9 cellular contexts compared by ENCODE assay signal in genomic region chr17:2087597-2088211, GRCh38. TPM values are rescaled to one million over a fixed set of nuclear protein-coding genes. Genes with fewer than 3 reads are reported as not detected.
DNase-seq lines count a peak whose midpoint lies in the region; ATAC-seq and TF ChIP-seq lines count a peak whose summit lies in the region.
"Had no signal": no experiment of that assay in that cellular context is flagged by ENCODE, and none has a peak within 500 bp of the region (broad histone marks: within the 10 kb centered on the region; RNA-seq: fewer than 3 reads in every experiment).

No MANE protein-coding gene starts in this region.

- H3K9me3 Mint-ChIP-seq in HFFc6 = no peaks in the 10 kb centered on the region

- peaks cover 97% of the 10 kb centered on the region for H3K4me1 Mint-ChIP-seq in HFFc6 (ENCODE audit: low read depth)

- TF ChIP-seq CTCF in HFFc6 (IDR thresholded peaks at IDR 0.05) (no peak), parathyroid adenoma (IDR thresholded peaks at IDR 0.05) (no peak)

- H3K9me3 ChIP-seq in parathyroid adenoma (ENCODE audit: control insufficient read depth, low read length) = no peaks in the 10 kb centered on the region
- H3K9me3 ChIP-seq: mucosa of descending colon had no signal

- H3K36me3 ChIP-seq in parathyroid adenoma (ENCODE audit: control insufficient read depth, insufficient read depth, low read length) = no peaks in the 10 kb centered on the region

- peak overlapping the region; percentile 60 for H3K27ac ChIP-seq in caudate nucleus (ENCODE audit: low read depth, low read length)
- H3K27ac ChIP-seq in parathyroid adenoma = peak overlapping the region; percentile 51

- peaks cover 5% of the 10 kb centered on the region for H3K27me3 Mint-ChIP-seq in HFFc6 (ENCODE audit: insufficient read depth)

- peaks cover 12% of the 10 kb centered on the region for H3K36me3 Mint-ChIP-seq in HFFc6 (ENCODE audit: low read depth)

- H3K4me2 ChIP-seq in parathyroid adenoma (ENCODE audit: low read length) = no peak overlapping the region

- H3K27me3 ChIP-seq in parathyroid adenoma (ENCODE audit: control insufficient read depth, insufficient read depth, low read length) = no peaks in the 10 kb centered on the region

- H3K27ac Mint-ChIP-seq in HFFc6 = peak overlapping the region; percentile 62

- ATAC-seq in HG03139 (IDR thresholded peaks at IDR 0.05; ENCODE audit: unreplicated experiment) = no peak
- ATAC-seq: mucosa of descending colon had no signal

- no peak overlapping the region for H2AFZ ChIP-seq in parathyroid adenoma

- H3K4me3 Mint-ChIP-seq in HFFc6 = no peak overlapping the region

- no peak overlapping the region for H3K9ac ChIP-seq in parathyroid adenoma

- no peak overlapping the region for H3K4me3 ChIP-seq in parathyroid adenoma (ENCODE audit: low read depth, low read length)
- H3K4me3 ChIP-seq: mucosa of descending colon had no signal

- DNase-seq in AML-193 (lab: John Stamatoyannopoulos, UW) = peak; percentile 87 to 89
- DNase-seq in HFFc6 = no peak
- peak; percentile 85 for DNase-seq in SIG-M5 (lab: John Stamatoyannopoulos, UW)
- DNase-seq in caudate nucleus (lab: John Stamatoyannopoulos, UW) = peak in 3 of 61 donors; percentile 9 to 18 (median 9)
- DNase-seq in hippocampal formation (lab: John Stamatoyannopoulos, UW) = no peak
- DNase-seq in HuH-7 (ENCODE audit: low spot score) = no peak

- no peaks in the 10 kb centered on the region for H3K79me2 ChIP-seq in parathyroid adenoma

- peaks cover 27% of the 10 kb centered on the region for H3K4me1 ChIP-seq in parathyroid adenoma

RNA-seq across cellular contexts. Expression of gene HIC1, which starts 32.8 kb away (rescaled TPM):
- 10 to 100 TPM; 42.7 to 51.9 (median 48.0) TPM for total RNA-seq in HFFc6 (2021; fragmentation: NEBNext Ultra II Directional; extraction: Animal tissue kit (Norgen Biotek cat#: 25700))

RNA-seq across cellular contexts. Expression of gene OVCA2, which starts 45.9 kb away (rescaled TPM):
- 10 to 100 TPM; 39.5 to 44.3 (median 41.7) TPM for total RNA-seq in HFFc6 (2021; fragmentation: NEBNext Ultra II Directional; extraction: Animal tissue kit (Norgen Biotek cat#: 25700))

RNA-seq across cellular contexts. Expression of gene DPH1, which starts 57.8 kb away (rescaled TPM):
- 10 to 100 TPM; 65.9 to 81.6 (median 71.8) TPM for total RNA-seq in HFFc6 (2021; fragmentation: NEBNext Ultra II Directional; extraction: Animal tissue kit (Norgen Biotek cat#: 25700))

Comparison
In these comparisons a context has a peak if more than half of its experiments do, and no peak if none do; other contexts are left out.
1. DNase-seq: peak in AML-193 (2 of 2) and SIG-M5 (single experiment); none in HFFc6 (single experiment), hippocampal formation (0 of 2) and HuH-7 (single experiment).